Comparison of ENCODE assay signal across 8 cellular contexts in the genomic region with DNA sequence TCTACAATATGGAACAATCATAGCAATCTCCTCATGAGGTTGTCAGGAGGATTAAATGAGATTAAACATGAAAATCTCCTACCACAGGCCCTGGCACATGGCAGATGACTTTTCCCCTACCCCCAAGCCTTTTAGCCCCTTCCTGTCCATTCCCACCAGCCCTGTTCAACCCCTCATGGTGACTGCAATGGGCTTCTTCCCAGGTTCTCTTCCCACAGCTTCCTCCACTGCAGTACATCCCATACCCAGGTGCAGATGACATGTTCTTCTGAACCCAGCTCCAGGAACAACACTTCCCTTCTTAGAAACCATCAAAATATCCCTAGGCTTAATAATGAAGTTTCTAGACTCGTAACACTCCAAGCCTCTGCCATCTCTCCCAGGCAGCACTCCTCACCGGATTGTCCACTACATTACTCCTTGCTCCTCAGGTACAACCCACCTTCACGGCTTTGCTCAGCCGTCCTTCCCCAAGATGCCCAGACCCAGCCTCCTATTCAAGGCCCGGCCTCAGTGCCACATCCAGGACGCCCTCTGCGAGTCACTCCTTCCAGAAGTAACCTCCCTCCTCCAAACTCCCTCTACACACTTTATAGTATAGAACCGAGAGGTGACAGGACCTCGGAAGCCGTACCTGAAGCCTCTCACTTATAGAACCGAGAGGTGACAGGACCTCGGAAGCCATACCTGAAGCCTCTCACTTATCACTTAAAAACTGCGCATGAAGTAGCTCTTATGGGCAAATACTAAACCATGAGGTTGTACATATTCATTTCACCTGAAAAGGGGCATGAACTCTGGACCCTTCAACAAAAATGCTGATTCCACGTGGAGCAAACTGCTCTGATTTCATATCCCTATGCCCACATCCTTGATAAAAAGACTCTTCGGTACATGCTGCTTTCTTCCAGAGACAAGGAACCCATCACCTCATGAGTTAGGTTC. TPM values are rescaled to one million over a fixed set of nuclear protein-coding genes. Genes with fewer than 3 reads are reported as not detected.
DNase-seq lines count a peak whose midpoint lies in the region; ATAC-seq and TF ChIP-seq lines count a peak whose summit lies in the region.

No MANE protein-coding gene starts in this region.

- peaks cover 0 to 6% of the 10 kb centered on the region in 2 donors for H3K4me1 ChIP-seq in thoracic aorta (ENCODE audit: control insufficient read depth in 1 of 2, low read depth in 2 of 2)

- H3K9me3 Mint-ChIP-seq in activated CD8-positive, alpha-beta T cell treated with anti-CD3 and anti-CD28 coated beads for 36 hours, result no peaks in the 10 kb centered on the region

- no peak overlapping the region for H3K27ac ChIP-seq in thoracic aorta

- no peaks in the 10 kb centered on the region for H3K27me3 ChIP-seq in thoracic aorta (replicated peaks; ENCODE audit: insufficient read depth)

- peaks cover 36% of the 10 kb centered on the region for H3K36me3 Mint-ChIP-seq in activated CD8-positive, alpha-beta T cell treated with anti-CD3 and anti-CD28 coated beads for 36 hours (ENCODE audit: low read depth)

- peak overlapping the region; percentile 90 for H3K27ac Mint-ChIP-seq in activated CD8-positive, alpha-beta T cell treated with anti-CD3 and anti-CD28 coated beads for 36 hours

- peak; percentile 17 for DNase-seq in activated naive CD4-positive, alpha-beta T cell treated with Interleukin-2 at 50 U/mL for 16 hours
- DNase-seq in activated naive CD4-positive, alpha-beta T cell treated with anti-CD3 and anti-CD28 coated beads, Interleukin-2, amount 50 U/mL, for 16 hours, result no peak
- peak; percentile 23 for DNase-seq in activated CD8-positive, alpha-beta T cell treated with anti-CD3 and anti-CD28 coated beads for 36 hours
- DNase-seq in iPS-NIHi7 (ENCODE audit: extremely low spot score) (peak; percentile 7), thoracic aorta (ENCODE audit: low spot score) (no peak), inferior parietal cortex (ENCODE audit: extremely low spot score) (no peak), LoVo (ENCODE audit: low spot score) (no peak)

- intact Hi-C loops in activated CD8-positive, alpha-beta T cell treated with anti-CD3 and anti-CD28 coated beads for 36 hours (cut with micrococcal nuclease), result no loop called here

- TF ChIP-seq CTCF in activated CD8-positive, alpha-beta T cell treated with anti-CD3 and anti-CD28 coated beads for 36 hours (IDR thresholded peaks at IDR 0.05), result no peak
- no peak for TF ChIP-seq CTCF in thoracic aorta (IDR thresholded peaks at IDR 0.05)

- no peaks in the 10 kb centered on the region for H3K9me3 ChIP-seq in thoracic aorta

- H3K4me3 ChIP-seq in thoracic aorta, result peak overlapping the region; percentile 69

- no peaks in the 10 kb centered on the region for H3K36me3 ChIP-seq in thoracic aorta

- peak overlapping the region; percentile 80 for H3K4me3 Mint-ChIP-seq in activated CD8-positive, alpha-beta T cell treated with anti-CD3 and anti-CD28 coated beads for 36 hours

- H3K27me3 Mint-ChIP-seq in activated CD8-positive, alpha-beta T cell treated with anti-CD3 and anti-CD28 coated beads for 36 hours, result no peaks in the 10 kb centered on the region

- peaks cover 52% of the 10 kb centered on the region for H3K4me1 Mint-ChIP-seq in activated CD8-positive, alpha-beta T cell treated with anti-CD3 and anti-CD28 coated beads for 36 hours (ENCODE audit: low read depth)

- CTCF ChIA-PET in activated CD8-positive, alpha-beta T cell treated with anti-CD3 and anti-CD28 coated beads for 36 hours (lab: Charles Lee), result interaction anchor here (1.5 to 2.1 kb wide), 2 partner anchors 8 to 23 kb away, joined by 3 to 13 read pairs; no protein-coding TSS in a partner anchor

- POLR2A ChIA-PET in activated CD8-positive, alpha-beta T cell treated with anti-CD3 and anti-CD28 coated beads for 36 hours (lab: Charles Lee), result interaction anchor here (0.7 to 1.4 kb wide), 4 partner anchors 9 to 622 kb away, joined by 3 to 4 read pairs (median 4); no protein-coding TSS in a partner anchor

- ATAC-seq in activated CD8-positive, alpha-beta T cell treated with anti-CD3 and anti-CD28 coated beads for 36 hours, result no peak
- no peak for ATAC-seq in thoracic aorta (ENCODE audit: insufficient number of reproducible peaks, low FRiP score, low read depth)
- no peak for ATAC-seq in GM21786 (IDR thresholded peaks at IDR 0.05; ENCODE audit: unreplicated experiment)

RNA-seq across cellular contexts. Expression of gene CRACR2A, which starts 1.5 kb away (rescaled TPM):
- total RNA-seq in activated CD8-positive, alpha-beta T cell treated with anti-CD3 and anti-CD28 coated beads for 36 hours, result 10 to 100 TPM; 21.2 to 24.7 TPM
- total RNA-seq in thoracic aorta, result 1 to 10 TPM; 2.2 to 2.7 TPM

Comparison
In these comparisons a context has a peak if more than half of its experiments do, and no peak if none do; other contexts are left out.
1. DNase-seq: peak in activated naive CD4-positive, alpha-beta T cell treated with Interleukin-2 at 50 U/mL for 16 hours (single experiment), activated CD8-positive, alpha-beta T cell treated with anti-CD3 and anti-CD28 coated beads for 36 hours (single experiment) and iPS-NIHi7 (single experiment); none in activated naive CD4-positive, alpha-beta T cell treated with anti-CD3 and anti-CD28 coated beads, Interleukin-2, amount 50 U/mL, for 16 hours (single experiment), thoracic aorta (single experiment), inferior parietal cortex (single experiment) and LoVo (single experiment).
2. RNA of gene CRACR2A, which starts 1.5 kb away (total RNA-seq): 21.2 to 24.7 TPM in activated CD8-positive, alpha-beta T cell treated with anti-CD3 and anti-CD28 coated beads for 36 hours; 2.2 to 2.7 TPM in thoracic aorta; every median in the first group is over 4 times any median in the second.